In genomic region chr15:66188464-66188863, GRCh38 we compare ENCODE assay signal across 18 cellular contexts.
DNase-seq lines count a peak whose midpoint lies in the region; ATAC-seq, FAIRE-seq and TF ChIP-seq lines count a peak whose summit lies in the region.
"Had no signal": no experiment of that assay in that cellular context is flagged by ENCODE, and none has a peak within 500 bp of the region (broad histone marks: within the 10 kb centered on the region; RNA-seq: fewer than 3 reads in every experiment).

No MANE protein-coding gene starts in this region.

- 62% methylated on average over 4 of the region's 4 CpGs for WGBS in GM12878 (ENCODE audit: insufficient coverage, insufficient replicate concordance, low lambda C conversion rate, missing lambda C conversion rate)
- 78 to 81% methylated on average over 4 of the region's 4 CpGs for WGBS in aorta, 2 donors

- H3K4me1 ChIP-seq in GM12878 (ENCODE audit: control insufficient read depth, insufficient read depth, low read length) (no peaks in the 10 kb centered on the region), aorta (ENCODE audit: control insufficient read depth in 1 of 2, insufficient read depth in 2 of 2, low read length in 2 of 2) (no peaks in the 10 kb centered on the region), Caco-2 (no peaks in the 10 kb centered on the region)
- H3K4me1 ChIP-seq: vagina had no signal

- no peaks in the 10 kb centered on the region for H3K36me3 Mint-ChIP-seq in Caco-2 (ENCODE audit: insufficient read depth, unreplicated experiment)
- H3K36me3 Mint-ChIP-seq: naive B cell had no signal

- DNase-seq in activated CD4-positive, CD25-positive, alpha-beta regulatory T cell treated with anti-CD3 and anti-CD28 coated beads, Interleukin-2, amount 50 U/mL, for 72 hours = peak; percentile 0
- DNase-seq in activated CD4-positive, CD25-positive, alpha-beta regulatory T cell (lab: John Stamatoyannopoulos, UW) = no peak
- DNase-seq in NCI-H1417 (lab: John Stamatoyannopoulos, UW) (peak in 2 of 3 experiments; percentile 59 to 79), GM12878 (ENCODE audit: low read depth, low spot score) (no peak), aorta (no peak), iPS-NIHi7 (ENCODE audit: extremely low spot score) (no peak), AML-193 (lab: John Stamatoyannopoulos, UW) (no peak), Caco-2 (no peak)
- DNase-seq: activated CD8-positive, alpha-beta memory T cell treated with anti-CD3 and anti-CD28 coated beads for 24 hours; Calu3; central memory CD4-positive, alpha-beta T cell; GOT3; naive B cell; PC-3 had no signal

- FAIRE-seq in GM12878 (lab: Jason Lieb, UNC) = no peak
- FAIRE-seq: TTC549 had no signal

- ATAC-seq in GM12878 = peak; percentile 50; the same call in 1 of the 3 replicates
- peak; percentile 23 for ATAC-seq in aorta (ENCODE audit: low FRiP score)
- ATAC-seq: activated T-helper 17 cell treated with anti-CD3 and anti-CD28 coated beads, Interleukin-2, amount 50 U/mL, for 72 hours; PC-3 had no signal

- no peak overlapping the region for H3K27ac Mint-ChIP-seq in Caco-2 (ENCODE audit: unreplicated experiment)
- H3K27ac Mint-ChIP-seq: activated T-helper 17 cell treated with anti-CD3 and anti-CD28 coated beads, Interleukin-2, amount 50 U/mL, for 72 hours; naive B cell; stimulated activated naive CD8-positive, alpha-beta T cell treated with anti-CD3 and anti-CD28 coated beads, Interleukin-15, Interleukin-2, amounts not matched to agents 100 ng/mL and 50 ng/mL, for 24 hours had no signal

- TF ChIP-seq RAD21 in GM12878 (IDR thresholded peaks at IDR 0.05; ENCODE audit: insufficient read depth, low read depth, low read length) = peak; percentile 51

- in situ Hi-C loops in GM12878 (cut with MboI) = no loop called here

- TF ChIP-seq POLR2A in GM12878 (IDR thresholded peaks at IDR 0.05; ENCODE audit: low read depth, low read length) = no peak

- H3K36me3 ChIP-seq in GM12878 (ENCODE audit: control insufficient read depth in 2 of 2, insufficient read depth in 2 of 2, low read length in 1 of 2) (no peaks in the 10 kb centered on the region), aorta (ENCODE audit: control insufficient read depth in 1 of 2, insufficient read depth in 2 of 2, low read length in 1 of 2) (no peaks in the 10 kb centered on the region), Caco-2 (ENCODE audit: control insufficient read depth, insufficient read depth, low read length) (no peaks in the 10 kb centered on the region)
- H3K36me3 ChIP-seq: vagina had no signal

- H3K79me2 ChIP-seq in GM12878 (ENCODE audit: control insufficient read depth, insufficient read depth, low read length) = no peaks in the 10 kb centered on the region

- intact Hi-C loops in GM12878 (cut with micrococcal nuclease; ENCODE audit: unreplicated experiment) = no loop called here
- intact Hi-C loops in aorta (cut with DNase I) = no loop called here
- intact Hi-C loops in Caco-2 (cut with micrococcal nuclease; ENCODE audit: unreplicated experiment) = no loop called here

- H3K27me3 ChIP-seq in GM12878 (replicated peaks in 1 of 2; ENCODE audit: control insufficient read depth in 2 of 2, insufficient read depth in 2 of 2, low read length in 1 of 2) (no peaks in the 10 kb centered on the region; a peak in 1 of 4 replicates), aorta (ENCODE audit: control insufficient read depth in 1 of 2, insufficient read depth in 2 of 2, low read length in 1 of 2) (peaks cover 0 to 2% of the 10 kb centered on the region in 2 donors), Caco-2 (replicated peaks; ENCODE audit: control insufficient read depth, insufficient read depth, low read length) (0 out of 2 replicates have a peak, but pooled peaks cover 1% of the 10 kb centered on the region)
- H3K27me3 ChIP-seq: vagina had no signal

- H3K4me3 Mint-ChIP-seq in Caco-2 (ENCODE audit: unreplicated experiment) = no peak overlapping the region
- H3K4me3 Mint-ChIP-seq: activated T-helper 17 cell treated with anti-CD3 and anti-CD28 coated beads, Interleukin-2, amount 50 U/mL, for 72 hours; naive B cell; stimulated activated naive CD8-positive, alpha-beta T cell treated with anti-CD3 and anti-CD28 coated beads, Interleukin-15, Interleukin-2, amounts not matched to agents 100 ng/mL and 50 ng/mL, for 24 hours had no signal

- H4K20me1 ChIP-seq in GM12878 (ENCODE audit: control insufficient read depth, insufficient read depth) = no peaks in the 10 kb centered on the region

- no TSS peak for BruUV-seq in GM12878 (replicated peaks; lab: Mats Ljungman, UMichigan)
- no TSS peak for BruUV-seq in Caco-2 (replicated peaks; lab: Mats Ljungman, UMichigan)

- no peaks in the 10 kb centered on the region for H3K4me1 Mint-ChIP-seq in Caco-2 (ENCODE audit: low read depth, unreplicated experiment)
- H3K4me1 Mint-ChIP-seq: activated T-helper 17 cell treated with anti-CD3 and anti-CD28 coated beads, Interleukin-2, amount 50 U/mL, for 72 hours had no signal

- CTCF ChIA-PET in GM12878 (lab: Yijun Ruan, JAX) (interaction anchor here (1.5 to 3.8 kb wide), 3 partner anchors 10 to 272 kb away, joined by 4 to 22 read pairs (median 14); no protein-coding TSS in a partner anchor), Caco-2 (lab: Charles Lee) (no interaction called here)

- peaks cover 25% of the 10 kb centered on the region for H3K27me3 Mint-ChIP-seq in Caco-2 (ENCODE audit: insufficient read depth, unreplicated experiment)

- no peaks in the 10 kb centered on the region for H3K9me3 Mint-ChIP-seq in Caco-2 (ENCODE audit: unreplicated experiment)
- H3K9me3 Mint-ChIP-seq: activated T-helper 17 cell treated with anti-CD3 and anti-CD28 coated beads, Interleukin-2, amount 50 U/mL, for 72 hours; stimulated activated naive CD8-positive, alpha-beta T cell treated with anti-CD3 and anti-CD28 coated beads, Interleukin-15, Interleukin-2, amounts not matched to agents 100 ng/mL and 50 ng/mL, for 24 hours had no signal

- H3K27ac ChIP-seq in GM12878 (ENCODE audit: control insufficient read depth, insufficient read depth) = no peak overlapping the region
- no peak overlapping the region for H3K27ac ChIP-seq in aorta (ENCODE audit: low read depth in 1 of 2, low read length in 2 of 2)
- H3K27ac ChIP-seq: vagina had no signal

- SMC1A ChIA-PET in GM12878 (lab: Charles Lee; ENCODE audit: uncharacterized antibody, unreplicated experiment) = no interaction called here

- H3K9me3 ChIP-seq in GM12878 (replicated peaks; ENCODE audit: control insufficient read depth, insufficient read depth, low read length) (no peaks in the 10 kb centered on the region), aorta (ENCODE audit: control insufficient read depth, low read length) (no peaks in the 10 kb centered on the region), Caco-2 (no peaks in the 10 kb centered on the region)
- H3K9me3 ChIP-seq: vagina had no signal

- RAD21 ChIA-PET in GM12878 (lab: Charles Lee; ENCODE audit: unreplicated experiment) = no interaction called here

- H3K4me3 ChIP-seq in GM12878 (no peak overlapping the region), aorta (ENCODE audit: low read length in 2 of 2) (no peak overlapping the region), Caco-2 (ENCODE audit: low read depth, low read length) (no peak overlapping the region)
- H3K4me3 ChIP-seq: vagina had no signal

- TF ChIP-seq CTCF in GM12878 (IDR thresholded peaks at IDR 0.05 in 2 of 3, conservative IDR thresholded peaks at IDR 0.05 in 1 of 3; ENCODE audit: control insufficient read depth in 2 of 3, extremely low read depth in 1 of 3, insufficient read depth in 1 of 3, low read depth in 3 of 3, low read length in 3 of 3) (peak in 1 of 3 experiments; percentile 30; a peak in 2 of 6 replicates), Caco-2 (IDR thresholded peaks at IDR 0.05; ENCODE audit: insufficient read depth in 1 of 2, low read depth in 1 of 2, low read length in 1 of 2, severe bottlenecking in 1 of 2, unreplicated experiment in 1 of 2) (no peak)

- H2AFZ ChIP-seq in GM12878 (ENCODE audit: control insufficient read depth, low read depth, low read length) = no peak overlapping the region

- POLR2A ChIA-PET in GM12878 (lab: Charles Lee) = interaction anchor here (0.7 kb wide), 1 partner anchor 16 kb away, joined by 3 read pairs; no protein-coding TSS in a partner anchor
- POLR2A ChIA-PET in Caco-2 (lab: Charles Lee) = no interaction called here

- H3K9ac ChIP-seq in GM12878 (ENCODE audit: control insufficient read depth, insufficient read depth, low read length) = no peak overlapping the region

- no peak for TF ChIP-seq EP300 in GM12878 (IDR thresholded peaks at IDR 0.05; ENCODE audit: borderline replicate concordance in 1 of 2, control insufficient read depth in 1 of 2, low read depth in 2 of 2, low read length in 2 of 2)

- H3K4me2 ChIP-seq in GM12878 (ENCODE audit: control insufficient read depth, insufficient read depth) = no peak overlapping the region

TF ChIP-seq in GM12878, 131 proteins besides CTCF, POLR2A, EP300 and RAD21:
- TF ChIP-seq E2F4 (IDR thresholded peaks at IDR 0.05; ENCODE audit: low read depth, low read length) (no peak), NRF1 (conservative IDR thresholded peaks at IDR 0.05; ENCODE audit: low read depth, low read length) (no peak), SMC3 (IDR thresholded peaks at IDR 0.05; ENCODE audit: borderline replicate concordance, low read length) (peak; percentile 30; the same call in 1 of the 2 replicates)
TF ChIP-seq in GM12878: peak in this region for 1.

Comparison
In these comparisons a context has a peak if more than half of its experiments do, and no peak if none do; other contexts are left out.
1. DNase-seq: peak in activated CD4-positive, CD25-positive, alpha-beta regulatory T cell treated with anti-CD3 and anti-CD28 coated beads, Interleukin-2, amount 50 U/mL, for 72 hours (single experiment) and NCI-H1417 (2 of 3); none in activated CD4-positive, CD25-positive, alpha-beta regulatory T cell (0 of 4), GM12878 (single experiment), aorta (0 of 2), iPS-NIHi7 (single experiment), AML-193 (0 of 2) and Caco-2 (0 of 2).